8 cellular contexts compared by ENCODE assay signal in the genomic region with DNA sequence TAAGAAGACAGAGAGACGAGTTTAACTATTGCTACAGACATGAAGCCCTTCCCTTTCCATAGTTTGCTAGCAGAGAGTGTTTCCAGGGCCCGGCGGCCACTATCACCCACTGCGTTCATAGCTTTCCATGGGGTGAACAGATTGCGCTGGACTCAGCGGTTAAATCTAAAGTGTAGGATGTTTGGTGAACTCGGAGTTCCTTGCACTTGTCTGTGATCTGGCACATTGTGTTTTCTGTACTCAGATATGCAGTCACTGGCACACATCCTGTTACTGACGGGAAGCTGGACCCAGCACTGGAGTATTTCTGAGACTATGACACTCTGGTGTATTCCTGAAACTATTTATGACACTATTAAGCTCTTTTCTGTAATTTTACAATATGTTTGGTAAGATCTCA. TPM values are rescaled to one million over a fixed set of nuclear protein-coding genes. Genes with fewer than 3 reads are reported as not detected.
A peak's percentile ranks its signal among the peaks of the same experiment; 100 is the strongest.
DNase-seq lines count a peak whose midpoint lies in the region; TF ChIP-seq lines count a peak whose summit lies in the region.
"Had no signal": no experiment of that assay in that cellular context is flagged by ENCODE, and none has a peak within 500 bp of the region (broad histone marks: within the 10 kb centered on the region; RNA-seq: fewer than 3 reads in every experiment).

No MANE protein-coding gene starts in this region.

- H2AFZ ChIP-seq in Loucy (ENCODE audit: low read length) = no peak overlapping the region

- peaks cover 8% of the 10 kb centered on the region; the same call in 1 of the 2 replicates for H3F3A ChIP-seq in Loucy (ENCODE audit: low read depth)

- H3K4me2 ChIP-seq in Loucy (ENCODE audit: low read depth, low read length, poor library complexity, severe bottlenecking) = peak overlapping the region; percentile 8

- in situ Hi-C loops in GM13976 (cut with MboI; ENCODE audit: low sequenced_read_pairs, unreplicated experiment) = no loop called here

- peak overlapping the region; percentile 32 for H3K9ac ChIP-seq in Loucy (ENCODE audit: low read depth, low read length, poor library complexity, severe bottlenecking)

- peaks cover 59% of the 10 kb centered on the region for H3K4me1 ChIP-seq in Loucy (ENCODE audit: insufficient read depth, low read length, poor library complexity, severe bottlenecking)
- H3K4me1 ChIP-seq in right atrium auricular region = peaks cover 0 to 93% of the 10 kb centered on the region in 2 donors

- H3K9me3 ChIP-seq in Loucy (ENCODE audit: insufficient read depth, low read depth, low read length) = no peaks in the 10 kb centered on the region
- H3K9me3 ChIP-seq in right atrium auricular region = no peaks in the 10 kb centered on the region
- H3K9me3 ChIP-seq: left lung had no signal

- H3K36me3 ChIP-seq in Loucy (ENCODE audit: insufficient read depth, low read length) (peaks cover 11% of the 10 kb centered on the region; the same call in 1 of the 2 replicates), right atrium auricular region (no peaks in the 10 kb centered on the region)
- H3K36me3 ChIP-seq: left lung had no signal

- no peaks in the 10 kb centered on the region for H3K9me2 ChIP-seq in Loucy (replicated peaks; ENCODE audit: low read depth, low read length)

- H3K27ac ChIP-seq in right atrium auricular region = peak overlapping the region; percentile 67 to 76
- H3K27ac ChIP-seq in skin epidermis = peak overlapping the region in 15 of 21 experiments; percentile 39 to 87 (median 69)

- peaks cover 15% of the 10 kb centered on the region for H4K20me1 ChIP-seq in Loucy (ENCODE audit: insufficient read depth, low read length, poor library complexity, severe bottlenecking)

- H3K27me3 ChIP-seq in Loucy (ENCODE audit: insufficient read depth, low read length, poor library complexity, severe bottlenecking) (no peaks in the 10 kb centered on the region), right atrium auricular region (no peaks in the 10 kb centered on the region)
- H3K27me3 ChIP-seq: left lung had no signal

- DNase-seq in astrocyte of the hippocampus (ENCODE audit: low read depth, low spot score) (peak; percentile 63), right atrium auricular region (ENCODE audit: low spot score) (no peak), MV-4-11 (lab: John Stamatoyannopoulos, UW) (no peak), GM13976 (ENCODE audit: low spot score) (no peak)
- DNase-seq in stimulated activated CD4-positive, alpha-beta T cell treated with anti-CD3 and anti-CD28 coated beads, Interleukin-4, amount 100 ng/mL, for 24 hours = no peak
- DNase-seq: left lung had no signal

- TF ChIP-seq CTCF in Loucy (conservative IDR thresholded peaks at IDR 0.05; ENCODE audit: low read length) = no peak
- TF ChIP-seq CTCF in right atrium auricular region (IDR thresholded peaks at IDR 0.05) = no peak
- no peak for TF ChIP-seq CTCF in GM13976 (IDR thresholded peaks at IDR 0.05; ENCODE audit: borderline replicate concordance, control extremely low read depth, extremely low read depth, insufficient read depth, missing control alignments)

- H3K79me2 ChIP-seq in Loucy (ENCODE audit: insufficient read depth, low read length) = peaks cover 88% of the 10 kb centered on the region

- H3K4me3 ChIP-seq in Loucy (ENCODE audit: low read length, poor library complexity, severe bottlenecking) = no peak overlapping the region
- no peak overlapping the region for H3K4me3 ChIP-seq in right atrium auricular region
- no peak overlapping the region for H3K4me3 ChIP-seq in skin epidermis
- H3K4me3 ChIP-seq: left lung had no signal

RNA-seq across cellular contexts. Expression of gene CD99, which starts 13.9 kb away (rescaled TPM):
- 100 to 1,000 TPM; 234 to 282 TPM for total RNA-seq in right atrium auricular region

RNA-seq across cellular contexts. Expression of gene XG, which starts 46.8 kb away (rescaled TPM):
- 1 to 10 TPM in 1 of 2 donors, under 1 TPM in 1; 0.51 to 1.3 TPM for total RNA-seq in right atrium auricular region
